ENCODE assay signal across 21 cellular contexts in genomic region chr1:205235921-205236320, GRCh38. TPM values are rescaled to one million over a fixed set of nuclear protein-coding genes. Genes with fewer than 3 reads are reported as not detected.
A peak's percentile ranks its signal among the peaks of the same experiment; 100 is the strongest.
DNase-seq lines count a peak whose midpoint lies in the region; ATAC-seq and TF ChIP-seq lines count a peak whose summit lies in the region.
"Had no signal": no experiment of that assay in that cellular context is flagged by ENCODE, and none has a peak within 500 bp of the region (broad histone marks: within the 10 kb centered on the region; RNA-seq: fewer than 3 reads in every experiment).

No MANE protein-coding gene starts in this region.

- H3K27ac ChIP-seq in dorsolateral prefrontal cortex (peak overlapping the region in 55 of 59 donors; percentile 28 to 100 (median 84)), substantia nigra (ENCODE audit: low read depth, low read length, poor library complexity, severe bottlenecking) (peak overlapping the region; percentile 96)
- H3K27ac ChIP-seq: HL-60, Peyer's patch had no signal

- H3K27me3 Mint-ChIP-seq in activated naive CD8-positive, alpha-beta T cell, result no peaks in the 10 kb centered on the region
- no peaks in the 10 kb centered on the region for H3K27me3 Mint-ChIP-seq in activated naive CD8-positive, alpha-beta T cell treated with anti-CD3 and anti-CD28 coated beads, Interleukin-2, amount 50 U/mL, for 24 hours
- no peaks in the 10 kb centered on the region for H3K27me3 Mint-ChIP-seq in activated T-helper 2 cell treated with anti-CD3 and anti-CD28 coated beads, Interferon-gamma antibody, Interleukin-2, Interleukin-4, amounts not matched to agents 10 μg/mL and 5 μg/mL and 100 μg/mL, durations not matched to agents 14 hours and 24 hours and 36 hours (ENCODE audit: low read depth)

- H3K4me1 Mint-ChIP-seq in activated naive CD8-positive, alpha-beta T cell (ENCODE audit: low read depth), result peaks cover 38% of the 10 kb centered on the region
- H3K4me1 Mint-ChIP-seq in activated naive CD8-positive, alpha-beta T cell treated with anti-CD3 and anti-CD28 coated beads, Interleukin-2, amount 50 U/mL, for 24 hours, result peaks cover 81% of the 10 kb centered on the region
- peaks cover 48% of the 10 kb centered on the region for H3K4me1 Mint-ChIP-seq in activated T-helper 2 cell treated with anti-CD3 and anti-CD28 coated beads, Interferon-gamma antibody, Interleukin-2, Interleukin-4, amounts not matched to agents 10 μg/mL and 5 μg/mL and 100 μg/mL, durations not matched to agents 14 hours and 24 hours and 36 hours (ENCODE audit: low read depth)

- H3K36me3 Mint-ChIP-seq in activated naive CD8-positive, alpha-beta T cell, result peaks cover 2% of the 10 kb centered on the region
- H3K36me3 Mint-ChIP-seq in activated naive CD8-positive, alpha-beta T cell treated with anti-CD3 and anti-CD28 coated beads, Interleukin-2, amount 50 U/mL, for 24 hours (ENCODE audit: low read depth), result peaks cover 15% of the 10 kb centered on the region
- H3K36me3 Mint-ChIP-seq in activated T-helper 2 cell treated with anti-CD3 and anti-CD28 coated beads, Interferon-gamma antibody, Interleukin-2, Interleukin-4, amounts not matched to agents 10 μg/mL and 5 μg/mL and 100 μg/mL, durations not matched to agents 14 hours and 24 hours and 36 hours (ENCODE audit: low read depth), result no peaks in the 10 kb centered on the region
- H3K36me3 Mint-ChIP-seq: CD4-positive, CD25-positive, alpha-beta regulatory T cell had no signal

- intact Hi-C loops in activated T-helper 2 cell treated with anti-CD3 and anti-CD28 coated beads, Interferon-gamma antibody, Interleukin-2, Interleukin-4, amounts not matched to agents 10 μg/mL and 5 μg/mL and 100 μg/mL, durations not matched to agents 14 hours and 24 hours and 36 hours (cut with micrococcal nuclease), result no loop called here
- intact Hi-C loops in dorsolateral prefrontal cortex (cut with DNase I), result no loop called here

- no peaks in the 10 kb centered on the region for H3K27me3 ChIP-seq in dorsolateral prefrontal cortex
- H3K27me3 ChIP-seq: Peyer's patch had no signal

- H3K27ac Mint-ChIP-seq in activated naive CD8-positive, alpha-beta T cell, result peak overlapping the region; percentile 35
- H3K27ac Mint-ChIP-seq in activated naive CD8-positive, alpha-beta T cell treated with anti-CD3 and anti-CD28 coated beads, Interleukin-2, amount 50 U/mL, for 24 hours, result no peak overlapping the region
- peak overlapping the region; percentile 59 for H3K27ac Mint-ChIP-seq in activated T-helper 2 cell treated with anti-CD3 and anti-CD28 coated beads, Interferon-gamma antibody, Interleukin-2, Interleukin-4, amounts not matched to agents 10 μg/mL and 5 μg/mL and 100 μg/mL, durations not matched to agents 14 hours and 24 hours and 36 hours
- H3K27ac Mint-ChIP-seq: CD4-positive, CD25-positive, alpha-beta regulatory T cell had no signal

- no peak for ATAC-seq in activated naive CD8-positive, alpha-beta T cell treated with anti-CD3 and anti-CD28 coated beads, Interleukin-2, amount 50 U/mL, for 24 hours
- no peak for ATAC-seq in HG02798 (IDR thresholded peaks at IDR 0.05; ENCODE audit: poor library complexity, unreplicated experiment)
- ATAC-seq: HepG2, K562 had no signal

- H3K9me3 Mint-ChIP-seq in activated naive CD8-positive, alpha-beta T cell (ENCODE audit: low read depth), result no peaks in the 10 kb centered on the region
- H3K9me3 Mint-ChIP-seq in activated naive CD8-positive, alpha-beta T cell treated with anti-CD3 and anti-CD28 coated beads, Interleukin-2, amount 50 U/mL, for 24 hours, result no peaks in the 10 kb centered on the region
- H3K9me3 Mint-ChIP-seq in activated T-helper 2 cell treated with anti-CD3 and anti-CD28 coated beads, Interferon-gamma antibody, Interleukin-2, Interleukin-4, amounts not matched to agents 10 μg/mL and 5 μg/mL and 100 μg/mL, durations not matched to agents 14 hours and 24 hours and 36 hours, result no peaks in the 10 kb centered on the region

- H3K4me3 Mint-ChIP-seq in activated naive CD8-positive, alpha-beta T cell, result no peak overlapping the region
- no peak overlapping the region for H3K4me3 Mint-ChIP-seq in activated naive CD8-positive, alpha-beta T cell treated with anti-CD3 and anti-CD28 coated beads, Interleukin-2, amount 50 U/mL, for 24 hours
- H3K4me3 Mint-ChIP-seq in activated T-helper 2 cell treated with anti-CD3 and anti-CD28 coated beads, Interferon-gamma antibody, Interleukin-2, Interleukin-4, amounts not matched to agents 10 μg/mL and 5 μg/mL and 100 μg/mL, durations not matched to agents 14 hours and 24 hours and 36 hours (ENCODE audit: low read depth), result no peak overlapping the region
- H3K4me3 Mint-ChIP-seq: CD4-positive, CD25-positive, alpha-beta regulatory T cell had no signal

- no peak for DNase-seq in activated naive CD8-positive, alpha-beta T cell treated with anti-CD3 and anti-CD28 coated beads, Interleukin-2, amount 50 U/mL, for 24 hours
- DNase-seq in activated T-helper 2 cell treated with anti-CD3 and anti-CD28 coated beads, Interferon-gamma antibody, Interleukin-2, Interleukin-4, amounts not matched to agents 10 μg/mL and 5 μg/mL and 100 μg/mL, durations not matched to agents 14 hours and 24 hours and 36 hours (ENCODE audit: low spot score), result no peak
- DNase-seq in dorsolateral prefrontal cortex (peak in 1 of 10 donors; percentile 23), substantia nigra (lab: John Stamatoyannopoulos, UW) (no peak), RKO (ENCODE audit: low spot score) (no peak), 8988T (no peak)
- DNase-seq: Caco-2; CD4-positive, CD25-positive, alpha-beta regulatory T cell; DMS 273 treated with DMSO at 0.1 percent for 48 hours; DMS79 treated with DMSO at 0.1 percent for 48 hours; MM.1S; NCI-H1048; NCI-H1417 treated with DMSO at 0.1 percent for 48 hours; NCI-H187; NCI-H526; Peyer's patch had no signal

- H3K4me3 ChIP-seq in dorsolateral prefrontal cortex, result peak overlapping the region in 1 of 59 donors; percentile 3
- H3K4me3 ChIP-seq: K562, Peyer's patch had no signal

- TF ChIP-seq CTCF in dorsolateral prefrontal cortex (IDR thresholded peaks at IDR 0.05 in 54 of 56, conservative IDR thresholded peaks at IDR 0.05 in 2 of 56; ENCODE audit: low read depth in 1 of 56, partially characterized antibody in 56 of 56), result no peak

RNA-seq across cellular contexts. Expression of gene TMCC2, which starts 8.2 kb away (rescaled TPM):
- 13.4 and 14.0 TPM in 2 replicates for total RNA-seq in activated T-helper 2 cell treated with anti-CD3 and anti-CD28 coated beads, Interferon-gamma antibody, Interleukin-2, Interleukin-4, amounts not matched to agents 10 μg/mL and 5 μg/mL and 100 μg/mL, durations not matched to agents 14 hours and 24 hours and 36 hours
- total RNA-seq in dorsolateral prefrontal cortex, result 100 to 1,000 TPM in 42 of 120 experiments, 10 to 100 TPM in 78; 52.9 to 143 (median 93.9) TPM

RNA-seq across cellular contexts. Expression of gene DSTYK, which starts 24.4 kb away (rescaled TPM):
- total RNA-seq in activated T-helper 2 cell treated with anti-CD3 and anti-CD28 coated beads, Interferon-gamma antibody, Interleukin-2, Interleukin-4, amounts not matched to agents 10 μg/mL and 5 μg/mL and 100 μg/mL, durations not matched to agents 14 hours and 24 hours and 36 hours, result 27.3 and 28.6 TPM in 2 replicates
- 10 to 100 TPM; 28.0 to 49.3 (median 39.9) TPM for total RNA-seq in dorsolateral prefrontal cortex
